21 cellular contexts compared by ENCODE assay signal in genomic region chr16:8945626-8946296, GRCh38. TPM values are rescaled to one million over a fixed set of nuclear protein-coding genes. Genes with fewer than 3 reads are reported as not detected.
A peak's percentile ranks its signal among the peaks of the same experiment; 100 is the strongest.
DNase-seq lines count a peak whose midpoint lies in the region; ATAC-seq and TF ChIP-seq lines count a peak whose summit lies in the region.
"Had no signal": no experiment of that assay in that cellular context is flagged by ENCODE, and none has a peak within 500 bp of the region (broad histone marks: within the 10 kb centered on the region; RNA-seq: fewer than 3 reads in every experiment).

No MANE protein-coding gene starts in this region.

- no peaks in the 10 kb centered on the region for H3K9me3 Mint-ChIP-seq in activated T-helper 2 cell treated with anti-CD3 and anti-CD28 coated beads, Interferon-gamma antibody, Interleukin-2, Interleukin-4, amounts not matched to agents 10 μg/mL and 5 μg/mL and 100 μg/mL, durations not matched to agents 14 hours and 24 hours and 36 hours
- no peaks in the 10 kb centered on the region for H3K9me3 Mint-ChIP-seq in neural crest cell
- H3K9me3 Mint-ChIP-seq: activated CD4-positive, alpha-beta T cell treated with anti-CD3 and anti-CD28 coated beads, Interleukin-2, amount 10 ng/mL, durations not matched to agents 7 days and 5 days; activated naive CD8-positive, alpha-beta T cell treated with anti-CD3 and anti-CD28 coated beads, Interleukin-2, amount 10 ng/mL, durations not matched to agents 7 days and 5 days; brain had no signal

- H3K4me1 Mint-ChIP-seq in activated T-helper 2 cell treated with anti-CD3 and anti-CD28 coated beads, Interferon-gamma antibody, Interleukin-2, Interleukin-4, amounts not matched to agents 10 μg/mL and 5 μg/mL and 100 μg/mL, durations not matched to agents 14 hours and 24 hours and 36 hours (ENCODE audit: low read depth): peaks cover 59% of the 10 kb centered on the region
- H3K4me1 Mint-ChIP-seq in neural crest cell: peaks cover 81% of the 10 kb centered on the region

- intact Hi-C loops in activated T-helper 2 cell treated with anti-CD3 and anti-CD28 coated beads, Interferon-gamma antibody, Interleukin-2, Interleukin-4, amounts not matched to agents 10 μg/mL and 5 μg/mL and 100 μg/mL, durations not matched to agents 14 hours and 24 hours and 36 hours (cut with micrococcal nuclease): loop anchor here (2.0 kb wide), 1 partner anchor 13 kb away; no protein-coding TSS in a partner anchor

- TF ChIP-seq CTCF in neural crest cell (conservative IDR thresholded peaks at IDR 0.05): no peak

- no peaks in the 10 kb centered on the region for H3K9me3 ChIP-seq in Karpas-422 (ENCODE audit: low read length)

- no peaks in the 10 kb centered on the region; the same call in 1 of the 2 replicates for H3K36me3 ChIP-seq in Karpas-422 (ENCODE audit: insufficient read depth, low read length)

- H3K9ac ChIP-seq in Karpas-422 (ENCODE audit: low read length): no peak overlapping the region
- H3K9ac ChIP-seq: parathyroid adenoma had no signal

- no peak overlapping the region for H2AFZ ChIP-seq in Karpas-422 (ENCODE audit: low read length)
- H2AFZ ChIP-seq: parathyroid adenoma had no signal

- no peak overlapping the region for H3K4me3 Mint-ChIP-seq in activated T-helper 2 cell treated with anti-CD3 and anti-CD28 coated beads, Interferon-gamma antibody, Interleukin-2, Interleukin-4, amounts not matched to agents 10 μg/mL and 5 μg/mL and 100 μg/mL, durations not matched to agents 14 hours and 24 hours and 36 hours (ENCODE audit: low read depth)
- H3K4me3 Mint-ChIP-seq in neural crest cell: no peak overlapping the region
- H3K4me3 Mint-ChIP-seq: activated CD4-positive, alpha-beta T cell treated with anti-CD3 and anti-CD28 coated beads, Interleukin-2, amount 10 ng/mL, durations not matched to agents 7 days and 5 days; activated naive CD8-positive, alpha-beta T cell treated with anti-CD3 and anti-CD28 coated beads, Interleukin-2, amount 10 ng/mL, durations not matched to agents 7 days and 5 days had no signal

- peaks cover 18% of the 10 kb centered on the region; the same call in 1 of the 2 replicates for H3K27me3 ChIP-seq in Karpas-422 (ENCODE audit: low read length)

- H3K9me2 ChIP-seq in Karpas-422 (replicated peaks; ENCODE audit: insufficient read depth, low read length): no peaks in the 10 kb centered on the region

- no peak for ATAC-seq in GM19351 (IDR thresholded peaks at IDR 0.05; ENCODE audit: unreplicated experiment)

- H3K4me2 ChIP-seq in Karpas-422 (ENCODE audit: low read depth, low read length, poor library complexity, severe bottlenecking): peak overlapping the region; percentile 58

- peaks cover 86% of the 10 kb centered on the region for H4K20me1 ChIP-seq in Karpas-422 (ENCODE audit: insufficient read depth, low read depth, low read length)

- DNase-seq in NCI-H2171 treated with DMSO at 0.1 percent for 48 hours (lab: John Stamatoyannopoulos, UW) (peak; percentile 12), NCI-H2171 (lab: John Stamatoyannopoulos, UW) (no peak), Karpas-422 (no peak), neural crest cell (ENCODE audit: low read depth, low spot score) (no peak), MV-4-11 (lab: John Stamatoyannopoulos, UW) (no peak), COLO668 (lab: John Stamatoyannopoulos, UW; ENCODE audit: unreplicated experiment) (no peak)
- no peak for DNase-seq in activated T-helper 2 cell treated with anti-CD3 and anti-CD28 coated beads, Interferon-gamma antibody, Interleukin-2, Interleukin-4, amounts not matched to agents 10 μg/mL and 5 μg/mL and 100 μg/mL, durations not matched to agents 14 hours and 24 hours and 36 hours (ENCODE audit: low spot score)
- DNase-seq: activated CD4-positive, alpha-beta T cell treated with anti-CD3 and anti-CD28 coated beads, Interleukin-2, amount 10 ng/mL, durations not matched to agents 7 days and 5 days; activated CD8-positive, alpha-beta memory T cell treated with anti-CD3 and anti-CD28 coated beads, Interleukin-2, amount 50 U/mL, for 48 hours; activated naive CD8-positive, alpha-beta T cell treated with anti-CD3 and anti-CD28 coated beads, Interleukin-2, amount 10 ng/mL, durations not matched to agents 7 days and 5 days; hippocampal formation; Kasumi-1; kidney; NCI-H1092 treated with DMSO at 0.1 percent for 48 hours; NCI-H2081 treated with DMSO at 0.1 percent for 48 hours; stimulated activated CD4-positive, alpha-beta T cell treated with anti-CD3 and anti-CD28 coated beads, Interleukin-2, amount 100 ng/mL, for 48 hours had no signal

- no peaks in the 10 kb centered on the region for H3K36me3 Mint-ChIP-seq in activated T-helper 2 cell treated with anti-CD3 and anti-CD28 coated beads, Interferon-gamma antibody, Interleukin-2, Interleukin-4, amounts not matched to agents 10 μg/mL and 5 μg/mL and 100 μg/mL, durations not matched to agents 14 hours and 24 hours and 36 hours (ENCODE audit: low read depth)
- H3K36me3 Mint-ChIP-seq in neural crest cell (ENCODE audit: low read depth): no peaks in the 10 kb centered on the region

- H3K4me3 ChIP-seq in Karpas-422 (ENCODE audit: low read length): peak overlapping the region; percentile 20; the same call in 1 of the 2 replicates
- H3K4me3 ChIP-seq: lung had no signal

- no peak overlapping the region for H3K27ac ChIP-seq in Karpas-422 (ENCODE audit: low read length)
- H3K27ac ChIP-seq: 22Rv1, parathyroid adenoma had no signal

- H3K27ac Mint-ChIP-seq in activated T-helper 2 cell treated with anti-CD3 and anti-CD28 coated beads, Interferon-gamma antibody, Interleukin-2, Interleukin-4, amounts not matched to agents 10 μg/mL and 5 μg/mL and 100 μg/mL, durations not matched to agents 14 hours and 24 hours and 36 hours: peak overlapping the region; percentile 36
- peak overlapping the region; percentile 17 for H3K27ac Mint-ChIP-seq in neural crest cell (ENCODE audit: unreplicated experiment)
- H3K27ac Mint-ChIP-seq: activated CD4-positive, alpha-beta T cell treated with anti-CD3 and anti-CD28 coated beads, Interleukin-2, amount 10 ng/mL, durations not matched to agents 7 days and 5 days; activated naive CD8-positive, alpha-beta T cell treated with anti-CD3 and anti-CD28 coated beads, Interleukin-2, amount 10 ng/mL, durations not matched to agents 7 days and 5 days had no signal

- peaks cover 98% of the 10 kb centered on the region for H3K4me1 ChIP-seq in Karpas-422 (ENCODE audit: low read length)

- H3K27me3 Mint-ChIP-seq in activated T-helper 2 cell treated with anti-CD3 and anti-CD28 coated beads, Interferon-gamma antibody, Interleukin-2, Interleukin-4, amounts not matched to agents 10 μg/mL and 5 μg/mL and 100 μg/mL, durations not matched to agents 14 hours and 24 hours and 36 hours (ENCODE audit: low read depth): no peaks in the 10 kb centered on the region
- H3K27me3 Mint-ChIP-seq in neural crest cell (ENCODE audit: low read depth): no peaks in the 10 kb centered on the region
- H3K27me3 Mint-ChIP-seq: activated CD4-positive, alpha-beta T cell treated with anti-CD3 and anti-CD28 coated beads, Interleukin-2, amount 10 ng/mL, durations not matched to agents 7 days and 5 days; activated naive CD8-positive, alpha-beta T cell treated with anti-CD3 and anti-CD28 coated beads, Interleukin-2, amount 10 ng/mL, durations not matched to agents 7 days and 5 days had no signal

- H3K79me2 ChIP-seq in Karpas-422 (ENCODE audit: low read length): peaks cover 52% of the 10 kb centered on the region

RNA-seq across cellular contexts. Expression of gene USP7, which starts 17.9 kb away (rescaled TPM):
- total RNA-seq in Karpas-422 (2014; rRNA removed; shearing (Covaris generic); ENCODE audit: low replicate concordance): 38.6 and 42.5 TPM in 2 replicates
- 164 and 176 TPM in 2 replicates for total RNA-seq in activated T-helper 2 cell treated with anti-CD3 and anti-CD28 coated beads, Interferon-gamma antibody, Interleukin-2, Interleukin-4, amounts not matched to agents 10 μg/mL and 5 μg/mL and 100 μg/mL, durations not matched to agents 14 hours and 24 hours and 36 hours
- 151 and 162 TPM in 2 replicates for total RNA-seq in neural crest cell
